8 cellular contexts compared by ENCODE assay signal in the genomic region with DNA sequence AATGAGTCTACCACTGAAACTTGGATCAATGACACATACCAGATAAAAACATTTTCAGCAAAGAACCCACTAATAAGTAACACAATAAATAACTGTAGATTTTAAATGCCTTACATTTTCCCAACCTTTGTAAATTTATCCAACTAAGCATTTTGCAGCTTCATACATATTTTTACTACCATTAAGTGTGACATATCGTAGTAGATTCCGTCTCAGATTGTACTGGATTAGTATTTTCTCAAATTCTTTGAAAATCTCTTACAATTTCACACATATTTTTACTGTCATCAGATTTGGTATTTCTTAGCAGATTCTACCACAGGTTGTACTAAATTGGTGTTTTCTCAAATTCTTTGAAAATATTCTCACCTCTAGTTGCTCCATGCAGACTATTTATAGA.
"Had no signal": no experiment of that assay in that cellular context is flagged by ENCODE, and none has a peak within 500 bp of the region (broad histone marks: within the 10 kb centered on the region; RNA-seq: fewer than 3 reads in every experiment).

No MANE protein-coding gene starts in this region.

- H3K4me3 ChIP-seq: GM12878 had no signal

- FAIRE-seq: G401.6, GM12878, GM12891, GM12892, GM18507, GM19239 had no signal

- ATAC-seq: GM12878 had no signal

- DNase-seq: GDM1, GF-D8 had no signal
